ENCODE assay signal across 8 cellular contexts in the genomic region with DNA sequence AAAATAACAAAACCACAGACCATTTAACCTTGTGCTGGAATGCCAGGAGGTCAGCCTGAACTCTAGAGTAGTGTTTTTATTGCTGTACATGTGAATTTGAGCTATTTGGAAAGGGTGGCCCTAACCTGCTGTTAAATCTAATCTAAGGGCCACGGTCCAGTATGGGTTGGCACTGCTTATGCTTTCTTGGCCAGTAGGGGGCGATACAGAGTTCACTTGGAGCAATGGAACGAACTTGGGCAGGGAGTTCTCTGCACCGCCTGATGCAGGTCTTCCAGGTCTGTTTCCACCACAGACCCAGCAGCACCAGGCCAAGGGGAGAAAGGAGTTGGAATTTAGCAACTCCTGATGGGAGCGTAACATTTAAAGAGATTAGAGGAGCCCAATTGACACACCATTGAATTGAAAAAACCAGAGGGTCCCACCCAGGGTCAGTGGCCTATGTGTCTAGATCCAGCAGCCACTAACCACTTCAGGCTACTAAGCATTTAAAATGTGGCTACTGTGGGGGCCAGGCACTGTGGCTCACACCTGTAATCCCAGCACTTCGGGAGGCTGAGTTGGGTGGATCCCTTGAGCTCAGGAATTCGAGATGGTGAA.
DNase-seq lines count a peak whose midpoint lies in the region; ATAC-seq and TF ChIP-seq lines count a peak whose summit lies in the region.

No MANE protein-coding gene starts in this region.

- no peaks in the 10 kb centered on the region for H3K27me3 ChIP-seq in SK-N-SH (ENCODE audit: insufficient read depth)
- no peaks in the 10 kb centered on the region for H3K27me3 ChIP-seq in MG63

- H3K79me2 ChIP-seq in SK-N-SH (ENCODE audit: insufficient read depth) = no peaks in the 10 kb centered on the region

- no peaks in the 10 kb centered on the region for H3K9me3 ChIP-seq in SK-N-SH
- H3K9me3 ChIP-seq in MG63 = no peaks in the 10 kb centered on the region

- no peak overlapping the region for H3K9ac ChIP-seq in SK-N-SH

- H3K4me1 Mint-ChIP-seq in CD14-positive monocyte = no peaks in the 10 kb centered on the region

- peak; percentile 29; the same call in 1 of the 2 replicates for TF ChIP-seq RAD21 in SK-N-SH (IDR thresholded peaks at IDR 0.05; ENCODE audit: low read length)

- WGBS in SK-N-SH (ENCODE audit: low lambda C conversion rate) = 73% methylated on average over 7 of the region's 7 CpGs

- H3K27ac Mint-ChIP-seq in CD14-positive monocyte = peak overlapping the region in 1 of 7 donors; percentile 78

- no peak overlapping the region for H3K4me2 ChIP-seq in SK-N-SH

- CTCF ChIA-PET in SK-N-SH (lab: Yijun Ruan, JAX) = interaction anchor here (0.6 to 3.5 kb wide), 42 partner anchors 9 to 808 kb away, joined by 3 to 40 read pairs (median 4); no protein-coding TSS in a partner anchor

- no peaks in the 10 kb centered on the region for H3K27me3 Mint-ChIP-seq in CD14-positive monocyte (ENCODE audit: low read depth in 3 of 3)

- H3K27ac ChIP-seq in SK-N-SH (ENCODE audit: low read depth in 2 of 2, low read length in 1 of 2) = no peak overlapping the region

- H3K36me3 Mint-ChIP-seq in CD14-positive monocyte = peaks cover 68 to 84% of the 10 kb centered on the region in 2 donors

- no peaks in the 10 kb centered on the region for H3K9me3 Mint-ChIP-seq in CD14-positive monocyte

- peaks cover 14% of the 10 kb centered on the region for H4K20me1 ChIP-seq in SK-N-SH (ENCODE audit: insufficient read depth)

- H3F3A ChIP-seq in SK-N-SH (replicated peaks; ENCODE audit: insufficient read depth) = no peaks in the 10 kb centered on the region

- H3K9me2 ChIP-seq in SK-N-SH = no peaks in the 10 kb centered on the region

- H3K4me3 ChIP-seq in SK-N-SH (ENCODE audit: low read depth in 2 of 2, low read length in 1 of 2) = no peak overlapping the region; a peak in 1 of 4 replicates
- no peak overlapping the region for H3K4me3 ChIP-seq in MG63

- TF ChIP-seq EP300 in SK-N-SH (IDR thresholded peaks at IDR 0.05; ENCODE audit: borderline replicate concordance in 1 of 2, low read depth in 1 of 2, low read length in 1 of 2) = no peak

- no peak overlapping the region for H3K4me3 Mint-ChIP-seq in CD14-positive monocyte

- DNase-seq in CD14-positive monocyte (ENCODE audit: low spot score) (peak; percentile 61), SK-N-SH (peak; percentile 59), left colon (peak in 1 of 2 donors; percentile 70), SW 1271 (lab: John Stamatoyannopoulos, UW) (no peak), MG63 (no peak)
- DNase-seq in activated naive CD4-positive, alpha-beta T cell treated with anti-CD3 and anti-CD28 coated beads, Interleukin-2, amount 50 U/mL, for 16 hours = peak; percentile 68
- DNase-seq in stimulated activated CD8-positive, alpha-beta memory T cell treated with anti-CD3 and anti-CD28 coated beads, Interleukin-4, amount 100 ng/mL, for 1 hour (ENCODE audit: low read depth in 2 of 2, low spot score in 1 of 2) = peak; percentile 37 to 42

- POLR2A ChIA-PET in SK-N-SH (lab: Yijun Ruan, JAX) = no interaction called here

- peaks cover 0 to 5% of the 10 kb centered on the region in 2 experiments for H3K36me3 ChIP-seq in SK-N-SH (replicated peaks in 1 of 2; ENCODE audit: control insufficient read depth in 1 of 2, insufficient read depth in 2 of 2, low read length in 1 of 2)
- H3K36me3 ChIP-seq in MG63 = no peaks in the 10 kb centered on the region

- TF ChIP-seq CTCF in CD14-positive monocyte (IDR thresholded peaks at IDR 0.05) (peak; percentile 84), SK-N-SH (IDR thresholded peaks at IDR 0.05) (peak; percentile 77)

- ATAC-seq in GM21515 (IDR thresholded peaks at IDR 0.05; ENCODE audit: unreplicated experiment) = peak; percentile 57
- peak; percentile 58 for ATAC-seq in left colon

- H2AFZ ChIP-seq in SK-N-SH (ENCODE audit: low read depth) = no peak overlapping the region

- peaks cover 0 to 18% of the 10 kb centered on the region in 2 experiments; a peak in 2 of 4 replicates for H3K4me1 ChIP-seq in SK-N-SH (ENCODE audit: control insufficient read depth in 1 of 2, insufficient read depth in 2 of 2, low read depth in 1 of 2, low read length in 1 of 2)

- intact Hi-C loops in CD14-positive monocyte (cut with micrococcal nuclease) = loop anchor here in 1 of 2 donors (10.0 kb wide), 1 partner anchor 348 kb away; no protein-coding TSS in a partner anchor
- intact Hi-C loops in left colon (cut with DNase I, micrococcal nuclease) = loop anchor here in 1 of 2 donors (10.0 kb wide), 1 partner anchor 98 kb away; no protein-coding TSS in a partner anchor

TF ChIP-seq in SK-N-SH, 30 proteins besides CTCF, POLR2A, EP300 and RAD21:
- TF ChIP-seq, protein P1, sequence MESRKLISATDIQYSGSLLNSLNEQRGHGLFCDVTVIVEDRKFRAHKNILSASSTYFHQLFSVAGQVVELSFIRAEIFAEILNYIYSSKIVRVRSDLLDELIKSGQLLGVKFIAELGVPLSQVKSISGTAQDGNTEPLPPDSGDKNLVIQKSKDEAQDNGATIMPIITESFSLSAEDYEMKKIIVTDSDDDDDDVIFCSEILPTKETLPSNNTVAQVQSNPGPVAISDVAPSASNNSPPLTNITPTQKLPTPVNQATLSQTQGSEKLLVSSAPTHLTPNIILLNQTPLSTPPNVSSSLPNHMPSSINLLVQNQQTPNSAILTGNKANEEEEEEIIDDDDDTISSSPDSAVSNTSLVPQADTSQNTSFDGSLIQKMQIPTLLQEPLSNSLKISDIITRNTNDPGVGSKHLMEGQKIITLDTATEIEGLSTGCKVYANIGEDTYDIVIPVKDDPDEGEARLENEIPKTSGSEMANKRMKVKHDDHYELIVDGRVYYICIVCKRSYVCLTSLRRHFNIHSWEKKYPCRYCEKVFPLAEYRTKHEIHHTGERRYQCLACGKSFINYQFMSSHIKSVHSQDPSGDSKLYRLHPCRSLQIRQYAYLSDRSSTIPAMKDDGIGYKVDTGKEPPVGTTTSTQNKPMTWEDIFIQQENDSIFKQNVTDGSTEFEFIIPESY (IDR thresholded peaks at IDR 0.05; ENCODE audit: borderline replicate concordance, low read depth) = no peak
- TF ChIP-seq EZH2phosphoT487 (IDR thresholded peaks at IDR 0.05; ENCODE audit: borderline replicate concordance, low read depth) (no peak), JUND (IDR thresholded peaks at IDR 0.05) (no peak), GATA2 (CRISPR knock-in tag; IDR thresholded peaks at IDR 0.05) (no peak)
- TF ChIP-seq, protein P2, sequence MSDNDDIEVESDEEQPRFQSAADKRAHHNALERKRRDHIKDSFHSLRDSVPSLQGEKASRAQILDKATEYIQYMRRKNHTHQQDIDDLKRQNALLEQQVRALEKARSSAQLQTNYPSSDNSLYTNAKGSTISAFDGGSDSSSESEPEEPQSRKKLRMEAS (IDR thresholded peaks at IDR 0.05; ENCODE audit: low read depth) = no peak
- TF ChIP-seq, protein P3, sequence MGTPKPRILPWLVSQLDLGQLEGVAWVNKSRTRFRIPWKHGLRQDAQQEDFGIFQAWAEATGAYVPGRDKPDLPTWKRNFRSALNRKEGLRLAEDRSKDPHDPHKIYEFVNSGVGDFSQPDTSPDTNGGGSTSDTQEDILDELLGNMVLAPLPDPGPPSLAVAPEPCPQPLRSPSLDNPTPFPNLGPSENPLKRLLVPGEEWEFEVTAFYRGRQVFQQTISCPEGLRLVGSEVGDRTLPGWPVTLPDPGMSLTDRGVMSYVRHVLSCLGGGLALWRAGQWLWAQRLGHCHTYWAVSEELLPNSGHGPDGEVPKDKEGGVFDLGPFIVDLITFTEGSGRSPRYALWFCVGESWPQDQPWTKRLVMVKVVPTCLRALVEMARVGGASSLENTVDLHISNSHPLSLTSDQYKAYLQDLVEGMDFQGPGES (IDR thresholded peaks at IDR 0.05; ENCODE audit: low read depth, low read length) = no peak
- TF ChIP-seq, protein P4, sequence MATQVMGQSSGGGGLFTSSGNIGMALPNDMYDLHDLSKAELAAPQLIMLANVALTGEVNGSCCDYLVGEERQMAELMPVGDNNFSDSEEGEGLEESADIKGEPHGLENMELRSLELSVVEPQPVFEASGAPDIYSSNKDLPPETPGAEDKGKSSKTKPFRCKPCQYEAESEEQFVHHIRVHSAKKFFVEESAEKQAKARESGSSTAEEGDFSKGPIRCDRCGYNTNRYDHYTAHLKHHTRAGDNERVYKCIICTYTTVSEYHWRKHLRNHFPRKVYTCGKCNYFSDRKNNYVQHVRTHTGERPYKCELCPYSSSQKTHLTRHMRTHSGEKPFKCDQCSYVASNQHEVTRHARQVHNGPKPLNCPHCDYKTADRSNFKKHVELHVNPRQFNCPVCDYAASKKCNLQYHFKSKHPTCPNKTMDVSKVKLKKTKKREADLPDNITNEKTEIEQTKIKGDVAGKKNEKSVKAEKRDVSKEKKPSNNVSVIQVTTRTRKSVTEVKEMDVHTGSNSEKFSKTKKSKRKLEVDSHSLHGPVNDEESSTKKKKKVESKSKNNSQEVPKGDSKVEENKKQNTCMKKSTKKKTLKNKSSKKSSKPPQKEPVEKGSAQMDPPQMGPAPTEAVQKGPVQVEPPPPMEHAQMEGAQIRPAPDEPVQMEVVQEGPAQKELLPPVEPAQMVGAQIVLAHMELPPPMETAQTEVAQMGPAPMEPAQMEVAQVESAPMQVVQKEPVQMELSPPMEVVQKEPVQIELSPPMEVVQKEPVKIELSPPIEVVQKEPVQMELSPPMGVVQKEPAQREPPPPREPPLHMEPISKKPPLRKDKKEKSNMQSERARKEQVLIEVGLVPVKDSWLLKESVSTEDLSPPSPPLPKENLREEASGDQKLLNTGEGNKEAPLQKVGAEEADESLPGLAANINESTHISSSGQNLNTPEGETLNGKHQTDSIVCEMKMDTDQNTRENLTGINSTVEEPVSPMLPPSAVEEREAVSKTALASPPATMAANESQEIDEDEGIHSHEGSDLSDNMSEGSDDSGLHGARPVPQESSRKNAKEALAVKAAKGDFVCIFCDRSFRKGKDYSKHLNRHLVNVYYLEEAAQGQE (IDR thresholded peaks at IDR 0.05; ENCODE audit: low read depth, low read length) = no peak

Comparison
In these comparisons a context has a peak if more than half of its experiments do, and no peak if none do; other contexts are left out.
1. DNase-seq: peak in CD14-positive monocyte (single experiment), SK-N-SH (single experiment), activated naive CD4-positive, alpha-beta T cell treated with anti-CD3 and anti-CD28 coated beads, Interleukin-2, amount 50 U/mL, for 16 hours (single experiment) and stimulated activated CD8-positive, alpha-beta memory T cell treated with anti-CD3 and anti-CD28 coated beads, Interleukin-4, amount 100 ng/mL, for 1 hour (2 of 2); none in SW 1271 (0 of 2) and MG63 (single experiment).